8 cellular contexts compared by ENCODE assay signal in the genomic region with DNA sequence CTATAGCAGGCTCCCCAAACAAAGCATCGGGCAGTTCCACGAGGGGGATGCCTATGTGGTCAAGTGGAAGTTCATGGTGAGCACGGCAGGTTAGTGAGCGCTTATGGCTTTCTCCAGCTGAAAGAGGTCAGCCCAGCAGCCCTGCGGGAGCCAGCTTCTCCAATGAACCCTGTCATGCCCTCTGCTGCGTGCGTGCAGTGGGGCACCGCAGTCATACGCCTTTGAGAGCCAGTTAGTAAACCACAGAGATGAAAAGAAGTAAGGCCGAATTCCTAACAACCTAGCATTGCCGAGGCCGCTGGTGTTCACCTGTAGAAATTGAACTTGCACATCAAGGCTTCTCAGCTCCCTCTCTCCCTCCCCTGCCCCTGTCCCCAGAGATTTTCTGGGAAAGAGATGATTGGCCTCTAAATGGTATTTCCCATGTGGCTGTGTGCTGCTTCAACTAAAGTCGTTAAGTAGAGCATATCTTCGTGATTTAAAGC.
DNase-seq lines count a peak whose midpoint lies in the region; ATAC-seq and TF ChIP-seq lines count a peak whose summit lies in the region.
"Not testable (repeated sequence)": the region's sequence is repeated elsewhere in the genome, so short reads cannot be mapped to it uniquely, and the experiment has no call there.

No MANE protein-coding gene starts in this region.

- H3K36me3 Mint-ChIP-seq in activated T-helper 2 cell treated with anti-CD3 and anti-CD28 coated beads, Interferon-gamma antibody, Interleukin-2, Interleukin-4, amounts not matched to agents 10 μg/mL and 5 μg/mL and 100 μg/mL, durations not matched to agents 14 hours and 24 hours and 36 hours (ENCODE audit: low read depth), result peaks cover 55% of the 10 kb centered on the region
- not testable (repeated sequence) for H3K36me3 Mint-ChIP-seq in glutamatergic neuron (ENCODE audit: unreplicated experiment)

- peaks cover 59% of the 10 kb centered on the region for H3K4me1 Mint-ChIP-seq in activated T-helper 2 cell treated with anti-CD3 and anti-CD28 coated beads, Interferon-gamma antibody, Interleukin-2, Interleukin-4, amounts not matched to agents 10 μg/mL and 5 μg/mL and 100 μg/mL, durations not matched to agents 14 hours and 24 hours and 36 hours (ENCODE audit: low read depth)
- H3K4me1 Mint-ChIP-seq in glutamatergic neuron (ENCODE audit: low read depth, unreplicated experiment), result peaks cover 28% of the 10 kb centered on the region

- H3K9me3 Mint-ChIP-seq in activated T-helper 2 cell treated with anti-CD3 and anti-CD28 coated beads, Interferon-gamma antibody, Interleukin-2, Interleukin-4, amounts not matched to agents 10 μg/mL and 5 μg/mL and 100 μg/mL, durations not matched to agents 14 hours and 24 hours and 36 hours; glutamatergic neuron (ENCODE audit: unreplicated experiment): not testable (repeated sequence)

- H3F3A ChIP-seq in DOHH2 (ENCODE audit: control insufficient read depth, insufficient read depth), result peaks cover 49% of the 10 kb centered on the region

- not testable (repeated sequence) for H4K20me1 ChIP-seq in DOHH2 (ENCODE audit: control insufficient read depth, insufficient read depth, low read depth, low read length)

- peak overlapping the region; percentile 100 for H3K27ac ChIP-seq in DOHH2 (ENCODE audit: low read depth, low read length)

- peak overlapping the region; percentile 93 for H3K4me3 Mint-ChIP-seq in activated T-helper 2 cell treated with anti-CD3 and anti-CD28 coated beads, Interferon-gamma antibody, Interleukin-2, Interleukin-4, amounts not matched to agents 10 μg/mL and 5 μg/mL and 100 μg/mL, durations not matched to agents 14 hours and 24 hours and 36 hours (ENCODE audit: low read depth)
- peak overlapping the region; percentile 55 for H3K4me3 Mint-ChIP-seq in glutamatergic neuron (ENCODE audit: unreplicated experiment)

- H3K27me3 Mint-ChIP-seq in activated T-helper 2 cell treated with anti-CD3 and anti-CD28 coated beads, Interferon-gamma antibody, Interleukin-2, Interleukin-4, amounts not matched to agents 10 μg/mL and 5 μg/mL and 100 μg/mL, durations not matched to agents 14 hours and 24 hours and 36 hours (ENCODE audit: low read depth); glutamatergic neuron (ENCODE audit: unreplicated experiment): not testable (repeated sequence)

- not testable (repeated sequence) for TF ChIP-seq CTCF in DOHH2 (IDR thresholded peaks at IDR 0.05; ENCODE audit: low read depth, low read length, poor library complexity, severe bottlenecking); glutamatergic neuron (IDR thresholded peaks at IDR 0.05; ENCODE audit: partially characterized antibody, unreplicated experiment)

- intact Hi-C loops in activated T-helper 2 cell treated with anti-CD3 and anti-CD28 coated beads, Interferon-gamma antibody, Interleukin-2, Interleukin-4, amounts not matched to agents 10 μg/mL and 5 μg/mL and 100 μg/mL, durations not matched to agents 14 hours and 24 hours and 36 hours (cut with micrococcal nuclease), result loop anchor here (1.0 to 5.0 kb wide), 3 partner anchors 9 to 1003 kb away; no protein-coding TSS in a partner anchor

- H3K4me3 ChIP-seq in DOHH2 (ENCODE audit: low read length), result peak overlapping the region; percentile 85

- ATAC-seq in GM19467 (IDR thresholded peaks at IDR 0.05; ENCODE audit: unreplicated experiment), result peak; percentile 1
- ATAC-seq in HG02981 (IDR thresholded peaks at IDR 0.05; ENCODE audit: unreplicated experiment), result peak; percentile 4

- peaks cover 22% of the 10 kb centered on the region for H3K79me2 ChIP-seq in DOHH2 (ENCODE audit: control insufficient read depth, low read length)

- H3K9me2 ChIP-seq in DOHH2 (replicated peaks; ENCODE audit: control insufficient read depth, low read length), result not testable (repeated sequence)

- not testable (repeated sequence) for H3K27me3 ChIP-seq in DOHH2 (ENCODE audit: control insufficient read depth, low read length)

- H3K9me3 ChIP-seq in DOHH2 (ENCODE audit: control insufficient read depth, insufficient read depth, low read length), result not testable (repeated sequence)

- H3K4me1 ChIP-seq in DOHH2 (ENCODE audit: control insufficient read depth, low read length), result peaks cover 91% of the 10 kb centered on the region

- peak overlapping the region; percentile 99 for H3K4me2 ChIP-seq in DOHH2 (ENCODE audit: low read length)

- peak overlapping the region; percentile 95 for H3K27ac Mint-ChIP-seq in activated T-helper 2 cell treated with anti-CD3 and anti-CD28 coated beads, Interferon-gamma antibody, Interleukin-2, Interleukin-4, amounts not matched to agents 10 μg/mL and 5 μg/mL and 100 μg/mL, durations not matched to agents 14 hours and 24 hours and 36 hours
- peak overlapping the region; percentile 19 for H3K27ac Mint-ChIP-seq in glutamatergic neuron (ENCODE audit: unreplicated experiment)

- peak; percentile 53 for DNase-seq in NCI-H2107 treated with DMSO at 0.1 percent for 48 hours (lab: John Stamatoyannopoulos, UW; ENCODE audit: unreplicated experiment)
- peak; percentile 63 for DNase-seq in activated CD4-positive, CD25-positive, alpha-beta regulatory T cell treated with anti-CD3 and anti-CD28 coated beads, Interleukin-2, amount 50 U/mL, for 72 hours
- peak; percentile 42 for DNase-seq in activated T-helper 2 cell treated with anti-CD3 and anti-CD28 coated beads, Interferon-gamma antibody, Interleukin-2, Interleukin-4, amounts not matched to agents 10 μg/mL and 5 μg/mL and 100 μg/mL, durations not matched to agents 14 hours and 24 hours and 36 hours (ENCODE audit: low spot score)
- not testable (repeated sequence) for DNase-seq in glutamatergic neuron
- DNase-seq in stimulated activated CD4-positive, alpha-beta T cell treated with anti-CD3 and anti-CD28 coated beads, Interleukin-4, amount 100 ng/mL, for 1 hour, result peak; percentile 53

- H3K36me3 ChIP-seq in DOHH2 (ENCODE audit: control insufficient read depth, low read length), result peaks cover 16% of the 10 kb centered on the region
